1 cellular context compared by ENCODE assay signal in the genomic region with DNA sequence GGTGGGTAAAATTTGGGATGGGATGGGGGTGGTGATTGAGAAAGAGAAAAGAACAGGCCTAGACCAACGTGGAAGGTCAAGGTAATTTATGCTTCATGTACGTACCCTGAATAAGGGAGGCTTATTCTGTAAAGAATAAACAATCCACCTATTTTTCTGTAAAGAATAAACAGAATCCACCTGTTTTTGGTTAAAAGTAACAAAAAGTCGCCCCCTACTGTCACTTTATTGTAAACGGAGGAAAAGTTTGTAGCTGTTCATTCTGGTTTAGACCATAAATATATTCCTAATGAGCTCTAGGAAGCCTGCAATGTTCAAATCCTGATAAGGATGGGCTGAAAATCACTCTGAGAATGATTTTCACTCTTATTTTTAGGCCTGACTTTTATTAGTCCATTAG.
TF ChIP-seq lines count a peak whose summit lies in the region.

No MANE protein-coding gene starts in this region.

TF ChIP-seq in H1, 55 proteins besides CTCF, POLR2A, EP300 and RAD21 (continued from another document):
- TF ChIP-seq, protein P1, sequence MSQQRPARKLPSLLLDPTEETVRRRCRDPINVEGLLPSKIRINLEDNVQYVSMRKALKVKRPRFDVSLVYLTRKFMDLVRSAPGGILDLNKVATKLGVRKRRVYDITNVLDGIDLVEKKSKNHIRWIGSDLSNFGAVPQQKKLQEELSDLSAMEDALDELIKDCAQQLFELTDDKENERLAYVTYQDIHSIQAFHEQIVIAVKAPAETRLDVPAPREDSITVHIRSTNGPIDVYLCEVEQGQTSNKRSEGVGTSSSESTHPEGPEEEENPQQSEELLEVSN (IDR thresholded peaks at IDR 0.05), result no peak
